7 cellular contexts compared by ENCODE assay signal in genomic region chr1:152440635-152441471, GRCh38. TPM values are rescaled to one million over a fixed set of nuclear protein-coding genes. Genes with fewer than 3 reads are reported as not detected.
DNase-seq lines count a peak whose midpoint lies in the region; ATAC-seq, FAIRE-seq and TF ChIP-seq lines count a peak whose summit lies in the region.

No MANE protein-coding gene starts in this region.

- H3K27me3 ChIP-seq in astrocyte (ENCODE audit: insufficient read depth, low read length), result no peaks in the 10 kb centered on the region

- H3K79me2 ChIP-seq in astrocyte (ENCODE audit: insufficient read depth, low read length), result no peaks in the 10 kb centered on the region

- peak; percentile 91 for ATAC-seq in HG02610 (IDR thresholded peaks at IDR 0.05; ENCODE audit: unreplicated experiment)

- H2AFZ ChIP-seq in astrocyte (ENCODE audit: low read depth, low read length), result peak overlapping the region; percentile 36

- no peak overlapping the region for H3K4me2 ChIP-seq in astrocyte (ENCODE audit: low read length)

- DNase-seq in GM12891 (ENCODE audit: insufficient read length, low spot score) (peak; percentile 64), NCI-H1105 treated with DMSO at 0.1 percent for 48 hours (lab: John Stamatoyannopoulos, UW) (peak; percentile 65), T-helper 22 cell (ENCODE audit: low read depth) (peak; percentile 32), astrocyte (ENCODE audit: low read depth) (peak; percentile 39), iPS-NIHi11 (ENCODE audit: low spot score) (peak; percentile 69)
- DNase-seq in stimulated activated CD4-positive, alpha-beta T cell treated with anti-CD3 and anti-CD28 coated beads, Interleukin-1b, Interleukin-23, amount 100 ng/mL, for 1 hour (ENCODE audit: low read depth in 2 of 2), result peak; percentile 22 to 39

- H3K4me3 Mint-ChIP-seq in astrocyte (ENCODE audit: unreplicated experiment), result no peak overlapping the region

- H3K36me3 Mint-ChIP-seq in astrocyte (ENCODE audit: low read depth, unreplicated experiment), result no peaks in the 10 kb centered on the region

- H3K27ac Mint-ChIP-seq in astrocyte (ENCODE audit: unreplicated experiment), result no peak overlapping the region

- peak; percentile 66 for TF ChIP-seq CTCF in astrocyte (IDR thresholded peaks at IDR 0.05; ENCODE audit: insufficient read depth, low read depth, low read length)

- H3K27ac ChIP-seq in astrocyte (ENCODE audit: low read depth, low read length), result no peak overlapping the region

- TF ChIP-seq POLR2A in GM12891 (IDR thresholded peaks at IDR 0.05; ENCODE audit: low read depth, low read length), result no peak

- no peaks in the 10 kb centered on the region for H3K9me3 ChIP-seq in astrocyte (ENCODE audit: insufficient read depth, low read depth, low read length)

- peaks cover 4% of the 10 kb centered on the region for H3K9me3 Mint-ChIP-seq in astrocyte (ENCODE audit: unreplicated experiment)

- H3K4me1 ChIP-seq in astrocyte (ENCODE audit: insufficient read depth, low read length), result no peaks in the 10 kb centered on the region

- H3K4me3 ChIP-seq in astrocyte (ENCODE audit: insufficient read depth, low read depth, low read length), result no peak overlapping the region

- H3K27me3 Mint-ChIP-seq in astrocyte (ENCODE audit: low read depth, unreplicated experiment), result peaks cover 14% of the 10 kb centered on the region

- H3K36me3 ChIP-seq in astrocyte (ENCODE audit: insufficient read depth, low read length), result no peaks in the 10 kb centered on the region

- no peak overlapping the region for H3K9ac ChIP-seq in astrocyte (ENCODE audit: low read length)

- FAIRE-seq in GM12891 (lab: Jason Lieb, UNC) (peak; percentile 96), astrocyte (lab: Jason Lieb, UNC) (peak; percentile 23)

- H3K4me1 Mint-ChIP-seq in astrocyte (ENCODE audit: low read depth, unreplicated experiment), result peaks cover 13% of the 10 kb centered on the region

- no peaks in the 10 kb centered on the region for H4K20me1 ChIP-seq in astrocyte (ENCODE audit: insufficient read depth, low read length)

TF ChIP-seq in GM12891, 5 proteins besides CTCF, POLR2A, EP300 and RAD21:
- TF ChIP-seq POLR2AphosphoS5 (IDR thresholded peaks at IDR 0.05; ENCODE audit: low read depth, low read length) (no peak), PAX5 (IDR thresholded peaks at IDR 0.05; ENCODE audit: insufficient read depth, low read length, severe bottlenecking) (no peak), SPI1 (IDR thresholded peaks at IDR 0.05; ENCODE audit: low read depth, low read length) (0 out of 2 replicates have a peak, but pooled peaks have one; percentile 12), POU2F2 (IDR thresholded peaks at IDR 0.05; ENCODE audit: low read depth, low read length) (no peak), TAF1 (IDR thresholded peaks at IDR 0.05; ENCODE audit: low read depth, low read length) (no peak)

RNA-seq across cellular contexts. Expression of gene CRNN, which starts 26.8 kb away (rescaled TPM):
- not detected for polyA plus RNA-seq in GM12891 (2012; ENCODE audit: low read depth, missing spikeins)
- total RNA-seq in astrocyte, result not detected in 2 replicates
